Comparison of ENCODE assay signal across 8 cellular contexts in genomic region chr22:21867528-21868266, GRCh38. TPM values are rescaled to one million over a fixed set of nuclear protein-coding genes. Genes with fewer than 3 reads are reported as not detected.
DNase-seq lines count a peak whose midpoint lies in the region; ATAC-seq and TF ChIP-seq lines count a peak whose summit lies in the region.

TSS of gene MAPK1 (minus strand) at chr22:21867645. CDS start at chr22:21867440, 205 bp downstream.

- H3K4me1 ChIP-seq in colonic mucosa, result peaks cover 6% of the 10 kb centered on the region

- peak; percentile 21 for TF ChIP-seq CTCF in colonic mucosa (IDR thresholded peaks at IDR 0.05)

- peak within 1 kb of the TSS; percentile 78 to 93 for H3K9ac ChIP-seq in colonic mucosa (ENCODE audit: low read depth in 2 of 2, low read length in 2 of 2)

- H3K9me3 ChIP-seq in colonic mucosa, result no peaks in the 10 kb centered on the region

- peak within 1 kb of the TSS; percentile 80 for H3K27ac ChIP-seq in colonic mucosa

- peak; percentile 79 to 81 for DNase-seq in AML-193 (lab: John Stamatoyannopoulos, UW)
- peak; percentile 69 for DNase-seq in NCI-H510A (lab: John Stamatoyannopoulos, UW)
- peak; percentile 96 for DNase-seq in activated CD4-positive, alpha-beta T cell treated with anti-CD3 and anti-CD28 coated beads for 48 hours
- DNase-seq in colonic mucosa, result peak; percentile 95
- peak; percentile 97 for DNase-seq in left kidney (ENCODE audit: low read depth, low spot score)
- DNase-seq in stimulated activated CD4-positive, alpha-beta T cell treated with anti-CD3 and anti-CD28 coated beads, Interleukin-2, amount 100 ng/mL, for 24 hours, result peak; percentile 95

- H3K36me3 ChIP-seq in colonic mucosa, result no peaks in the 10 kb centered on the region

- intact Hi-C loops in colonic mucosa (cut with DNase I), result no loop called here

- no peaks in the 10 kb centered on the region for H3K27me3 ChIP-seq in colonic mucosa

- peak; percentile 81 for ATAC-seq in GM19025 (IDR thresholded peaks at IDR 0.05; ENCODE audit: low read depth, unreplicated experiment)
- peak; percentile 78 for ATAC-seq in HG03342 (IDR thresholded peaks at IDR 0.05; ENCODE audit: unreplicated experiment)

- peak within 1 kb of the TSS; percentile 57 for H3K4me3 ChIP-seq in colonic mucosa

RNA-seq across cellular contexts. Expression of gene MAPK1, which starts in this region (rescaled TPM):
- total RNA-seq in colonic mucosa, result 100 to 1,000 TPM; 140 to 147 TPM

Comparison
In these comparisons a context has a peak if more than half of its experiments do, and no peak if none do; other contexts are left out.
1. Peak in every context shown above with its lines: DNase-seq, ATAC-seq, H3K4me3 ChIP-seq and H3K27ac ChIP-seq.